In genomic region chr11:47848636-47849155, GRCh38 we compare ENCODE assay signal across 8 cellular contexts. TPM values are rescaled to one million over a fixed set of nuclear protein-coding genes. Genes with fewer than 3 reads are reported as not detected.
DNase-seq lines count a peak whose midpoint lies in the region; ATAC-seq and TF ChIP-seq lines count a peak whose summit lies in the region.

No MANE protein-coding gene starts in this region.

- peak overlapping the region; percentile 94 for H3K9ac ChIP-seq in OCI-LY1 (ENCODE audit: low read length)

- intact Hi-C loops in heart right ventricle (cut with DNase I): loop anchor here in 5 of 10 donors (1.0 to 10.0 kb wide), 3 partner anchors 81 to 206 kb away; partner anchors contain the start of genes MTCH2 (in 4 of the 5) and FNBP4 (in 2 of the 5)
- intact Hi-C loops in Right ventricle myocardium superior (cut with DNase I): no loop called here
- intact Hi-C loops in esophagus muscularis mucosa (cut with DNase I): loop anchor here (5.0 to 10.0 kb wide), 2 partner anchors 81 to 124 kb away; partner anchors contain the start of gene FNBP4
- intact Hi-C loops in prostate gland (cut with DNase I): loop anchor here (2.0 kb wide), 2 partner anchors 82 to 206 kb away; partner anchors contain the start of genes FNBP4 and MTCH2

- H3K79me2 ChIP-seq in OCI-LY1 (ENCODE audit: insufficient read depth, low read length): peaks cover 27% of the 10 kb centered on the region

- DNase-seq in heart right ventricle (no peak), Right ventricle myocardium superior (no peak), esophagus muscularis mucosa (ENCODE audit: extremely low spot score) (no peak), prostate gland (ENCODE audit: low spot score) (no peak), NCI-H1092 treated with DMSO at 0.1 percent for 48 hours (lab: John Stamatoyannopoulos, UW) (no peak), DMS153 treated with DMSO at 0.1 percent for 48 hours (lab: John Stamatoyannopoulos, UW; ENCODE audit: unreplicated experiment) (no peak)

- H3K4me1 ChIP-seq in heart right ventricle: peaks cover 3 to 51% (median 30%) of the 10 kb centered on the region in 9 donors
- peaks cover 55% of the 10 kb centered on the region for H3K4me1 ChIP-seq in OCI-LY1 (ENCODE audit: insufficient read depth, low read length, severe bottlenecking)
- H3K4me1 ChIP-seq in esophagus muscularis mucosa: peaks cover 25 to 46% (median 32%) of the 10 kb centered on the region in 4 donors
- no peaks in the 10 kb centered on the region for H3K4me1 ChIP-seq in prostate gland (replicated peaks)

- no peak for TF ChIP-seq POLR2A in esophagus muscularis mucosa (IDR thresholded peaks at IDR 0.05; ENCODE audit: low read depth)
- no peak for TF ChIP-seq POLR2A in prostate gland (IDR thresholded peaks at IDR 0.05)
- TF ChIP-seq POLR2A in GM18505 (IDR thresholded peaks at IDR 0.05; ENCODE audit: borderline replicate concordance, extremely low read depth, insufficient read depth, insufficient read length): no peak

- H3K9me3 ChIP-seq in heart right ventricle: no peaks in the 10 kb centered on the region
- H3K9me3 ChIP-seq in OCI-LY1 (ENCODE audit: low read length): no peaks in the 10 kb centered on the region
- no peaks in the 10 kb centered on the region for H3K9me3 ChIP-seq in esophagus muscularis mucosa
- H3K9me3 ChIP-seq in prostate gland: no peaks in the 10 kb centered on the region

- H3K4me2 ChIP-seq in OCI-LY1 (ENCODE audit: low read length): peak overlapping the region; percentile 84

- ATAC-seq in heart right ventricle: no peak
- ATAC-seq in Right ventricle myocardium superior (ENCODE audit: poor library complexity): no peak
- ATAC-seq in GM18505 (IDR thresholded peaks at IDR 0.05; ENCODE audit: unreplicated experiment): no peak

- TF ChIP-seq EP300 in esophagus muscularis mucosa (IDR thresholded peaks at IDR 0.05): no peak

- TF ChIP-seq CTCF in heart right ventricle (IDR thresholded peaks at IDR 0.05) (no peak), OCI-LY1 (IDR thresholded peaks at IDR 0.05; ENCODE audit: low read length) (no peak), esophagus muscularis mucosa (IDR thresholded peaks at IDR 0.05) (peak in 2 of 3 experiments; percentile 3 to 11), prostate gland (IDR thresholded peaks at IDR 0.05) (peak in 1 of 4 experiments; percentile 2)

- no peaks in the 10 kb centered on the region for H3K9me2 ChIP-seq in OCI-LY1 (ENCODE audit: low read depth, low read length)

- peaks cover 0 to 32% (median 3%) of the 10 kb centered on the region in 9 donors for H3K36me3 ChIP-seq in heart right ventricle
- H3K36me3 ChIP-seq in OCI-LY1 (ENCODE audit: insufficient read depth, low read length): peaks cover 31% of the 10 kb centered on the region
- peaks cover 0 to 27% (median 20%) of the 10 kb centered on the region in 4 donors for H3K36me3 ChIP-seq in esophagus muscularis mucosa
- H3K36me3 ChIP-seq in prostate gland: no peaks in the 10 kb centered on the region

- H3F3A ChIP-seq in OCI-LY1 (ENCODE audit: insufficient read depth, low read length): peaks cover 6% of the 10 kb centered on the region

- H3K27me3 ChIP-seq in heart right ventricle (no peaks in the 10 kb centered on the region), OCI-LY1 (ENCODE audit: insufficient read depth, low read length) (no peaks in the 10 kb centered on the region), esophagus muscularis mucosa (no peaks in the 10 kb centered on the region), prostate gland (replicated peaks; ENCODE audit: insufficient read depth) (no peaks in the 10 kb centered on the region)

- 1 to 3% methylated on average over 22 of the region's 22 CpGs for WGBS in heart right ventricle, 2 donors
- 9% methylated on average over 7 of the region's 22 CpGs for WGBS in esophagus muscularis mucosa
- WGBS in prostate gland: 2% methylated on average over 22 of the region's 22 CpGs

- no peaks in the 10 kb centered on the region for H4K20me1 ChIP-seq in OCI-LY1 (ENCODE audit: insufficient read depth, low read length)

- no peak overlapping the region for H2AFZ ChIP-seq in OCI-LY1 (ENCODE audit: low read length)

- peak overlapping the region; percentile 69 to 95 (median 92) for H3K27ac ChIP-seq in heart right ventricle
- H3K27ac ChIP-seq in OCI-LY1 (ENCODE audit: low read depth, low read length, poor library complexity, severe bottlenecking): peak overlapping the region; percentile 64
- H3K27ac ChIP-seq in esophagus muscularis mucosa (replicated peaks in 1 of 4): peak overlapping the region; percentile 88 to 94 (median 90)
- peak overlapping the region; percentile 94 to 98 for H3K27ac ChIP-seq in prostate gland

- peak overlapping the region; percentile 53 to 99 (median 86) for H3K4me3 ChIP-seq in heart right ventricle
- H3K4me3 ChIP-seq in OCI-LY1 (ENCODE audit: low read depth, low read length, poor library complexity, severe bottlenecking): peak overlapping the region; percentile 88
- peak overlapping the region; percentile 82 to 90 (median 86) for H3K4me3 ChIP-seq in esophagus muscularis mucosa
- peak overlapping the region; percentile 63 to 90 for H3K4me3 ChIP-seq in prostate gland

RNA-seq across cellular contexts. Expression of gene NUP160, which starts 0.5 kb away (rescaled TPM):
- 10 to 100 TPM; 13.4 to 17.7 (median 14.7) TPM for total RNA-seq in heart right ventricle
- polyA plus RNA-seq in heart right ventricle: 10 to 100 TPM in 1 of 2 donors, 1 to 10 TPM in 1; 8.0 to 16.5 TPM
- total RNA-seq in Right ventricle myocardium superior: 14.5 TPM
- 10 to 100 TPM; 18.4 to 22.7 (median 19.0) TPM for total RNA-seq in esophagus muscularis mucosa
- total RNA-seq in prostate gland: 10 to 100 TPM; 17.9 to 43.2 TPM

Comparison
In these comparisons a context has a peak if more than half of its experiments do, and no peak if none do; other contexts are left out.
1. CTCF ChIP-seq: peak in esophagus muscularis mucosa (2 of 3); none in heart right ventricle (0 of 9) and OCI-LY1 (single experiment).
2. Peak in every context shown above with its lines, with median percentiles within 50 percentile points of each other: H3K27ac ChIP-seq and H3K4me3 ChIP-seq.